Comparison of ENCODE assay signal across 1 cellular context in genomic region chr22:26457661-26458272, GRCh38.
TF ChIP-seq lines count a peak whose summit lies in the region.

No MANE protein-coding gene starts in this region.

TF ChIP-seq in GM23338, 12 proteins besides CTCF, POLR2A, EP300 and RAD21 (continued from another document):
- TF ChIP-seq ZNF462 (CRISPR knock-in tag; IDR thresholded peaks at IDR 0.05) (no peak), EZH2 (IDR thresholded peaks at IDR 0.05; ENCODE audit: low read depth, unreplicated experiment) (no peak), JUNB (IDR thresholded peaks at IDR 0.05; ENCODE audit: unreplicated experiment) (no peak), STAT1 (IDR thresholded peaks at IDR 0.05; ENCODE audit: unreplicated experiment) (no peak), CREB1 (CRISPR knock-in tag; IDR thresholded peaks at IDR 0.05; ENCODE audit: low read depth) (no peak), ZNF331 (CRISPR knock-in tag; IDR thresholded peaks at IDR 0.05; ENCODE audit: low read depth) (no peak), ZNF114 (CRISPR knock-in tag; IDR thresholded peaks at IDR 0.05) (no peak)
